ENCODE assay signal across 1 cellular context in genomic region chr5:178895615-178896571, GRCh38.
TF ChIP-seq lines count a peak whose summit lies in the region.

ZFP2 (plus strand) TSS chr5:178895913; CDS start chr5:178931314, 35,401 bp downstream.

TF ChIP-seq in GM12878, 131 proteins besides CTCF, POLR2A, EP300 and RAD21 (continued from another document):
- TF ChIP-seq MLLT1 (IDR thresholded peaks at IDR 0.05) (no peak), IKZF1 (conservative IDR thresholded peaks at IDR 0.05) (peak; percentile 75), RELA (IDR thresholded peaks at IDR 0.05; ENCODE audit: borderline replicate concordance, partially characterized antibody) (no peak), CHD1 (IDR thresholded peaks at IDR 0.05; ENCODE audit: low read depth, low read length) (no peak), IKZF2 (IDR thresholded peaks at IDR 0.05) (no peak), NR2F1 (conservative IDR thresholded peaks at IDR 0.05) (peak; percentile 47; the same call in 1 of the 2 replicates), BCL11A (IDR thresholded peaks at IDR 0.05; ENCODE audit: low read depth, low read length) (no peak), GATAD2B (conservative IDR thresholded peaks at IDR 0.05; ENCODE audit: low read depth) (0 out of 2 replicates have a peak, but pooled peaks have one; percentile 37), ZBTB40 (IDR thresholded peaks at IDR 0.05; ENCODE audit: borderline replicate concordance) (no peak), CEBPB (IDR thresholded peaks at IDR 0.05; ENCODE audit: borderline replicate concordance in 1 of 2, low read depth in 2 of 2, low read length in 2 of 2) (no peak), SRF (IDR thresholded peaks at IDR 0.05; ENCODE audit: low read depth in 2 of 2, low read length in 2 of 2) (no peak), HSF1 (IDR thresholded peaks at IDR 0.05; ENCODE audit: low read depth, low read length) (no peak), JUND (IDR thresholded peaks at IDR 0.05; ENCODE audit: low read depth, low read length) (no peak), YY1 (IDR thresholded peaks at IDR 0.05; ENCODE audit: low read depth, low read length) (no peak), SREBF2 (IDR thresholded peaks at IDR 0.05; ENCODE audit: low read length) (no peak), BCL3 (IDR thresholded peaks at IDR 0.05; ENCODE audit: borderline replicate concordance, insufficient read depth, low read depth, low read length, poor library complexity, severe bottlenecking) (no peak), EZH2 (IDR thresholded peaks at IDR 0.05; ENCODE audit: borderline replicate concordance, control insufficient read depth, low read depth, low read length) (no peak), SIN3A (IDR thresholded peaks at IDR 0.05; ENCODE audit: low read depth, low read length) (no peak), PAX8 (IDR thresholded peaks at IDR 0.05) (no peak), SKIL (IDR thresholded peaks at IDR 0.05; ENCODE audit: low read depth, poor library complexity, severe bottlenecking) (no peak), HCFC1 (IDR thresholded peaks at IDR 0.05; ENCODE audit: low read length) (peak; percentile 71), BHLHE40 (IDR thresholded peaks at IDR 0.05; ENCODE audit: borderline replicate concordance in 1 of 2, low read depth in 2 of 2, low read length in 1 of 2) (peak in 1 of 2 experiments; percentile 40; a peak in 2 of 4 replicates), SPI1 (IDR thresholded peaks at IDR 0.05; ENCODE audit: borderline replicate concordance, insufficient read depth, low read depth, low read length) (no peak), STAT1 (conservative IDR thresholded peaks at IDR 0.05) (no peak), CHD4 (IDR thresholded peaks at IDR 0.05) (no peak), GABPA (IDR thresholded peaks at IDR 0.05; ENCODE audit: low read depth) (no peak), SIX5 (IDR thresholded peaks at IDR 0.05; ENCODE audit: low read depth, low read length, severe bottlenecking) (peak; percentile 27), YBX1 (IDR thresholded peaks at IDR 0.05) (no peak)
